ENCODE assay signal across 13 cellular contexts in genomic region chr1:33001282-33001681, GRCh38. TPM values are rescaled to one million over a fixed set of nuclear protein-coding genes. Genes with fewer than 3 reads are reported as not detected.
DNase-seq lines count a peak whose midpoint lies in the region; ATAC-seq, FAIRE-seq and TF ChIP-seq lines count a peak whose summit lies in the region.
"Had no signal": no experiment of that assay in that cellular context is flagged by ENCODE, and none has a peak within 500 bp of the region (broad histone marks: within the 10 kb centered on the region; RNA-seq: fewer than 3 reads in every experiment).

No MANE protein-coding gene starts in this region.

- H3K4me3 ChIP-seq in A673 (ENCODE audit: low read depth, low read length, poor library complexity, severe bottlenecking) (no peak overlapping the region), GM12865 (ENCODE audit: low read depth, low read length) (no peak overlapping the region), fibroblast of villous mesenchyme (ENCODE audit: low read depth, low read length) (no peak overlapping the region)
- H3K4me3 ChIP-seq: sigmoid colon had no signal

- H3K27me3 ChIP-seq in A673 (replicated peaks; ENCODE audit: insufficient read depth, low read depth, low read length, poor library complexity) = no peaks in the 10 kb centered on the region
- H3K27me3 ChIP-seq: sigmoid colon had no signal

- no peak for FAIRE-seq in HTR-8/SVneo (lab: Jason Lieb, UNC)
- FAIRE-seq: colon had no signal

- TF ChIP-seq CTCF in A673 (conservative IDR thresholded peaks at IDR 0.05; ENCODE audit: low read depth, low read length) (peak; percentile 26; the same call in 1 of the 2 replicates), GM12865 (IDR thresholded peaks at IDR 0.05; ENCODE audit: insufficient read depth, low read depth, low read length, missing control alignments) (peak; percentile 30), fibroblast of villous mesenchyme (IDR thresholded peaks at IDR 0.05; ENCODE audit: insufficient read depth, low read depth, low read length) (peak; percentile 15)

- H3K4me1 ChIP-seq in A673 (ENCODE audit: insufficient read depth, low read length, poor library complexity, severe bottlenecking) = no peaks in the 10 kb centered on the region

- POLR2A ChIA-PET in A673 (lab: Charles Lee; ENCODE audit: low non-redundant PET) = no interaction called here

- H3K36me3 ChIP-seq in A673 (ENCODE audit: insufficient read depth, low read length, poor library complexity, severe bottlenecking) = no peaks in the 10 kb centered on the region
- H3K36me3 ChIP-seq: sigmoid colon had no signal

- no peaks in the 10 kb centered on the region for H3K9me3 ChIP-seq in A673 (ENCODE audit: low read depth, low read length, poor library complexity, severe bottlenecking)
- H3K9me3 ChIP-seq: sigmoid colon had no signal

- no peak for ATAC-seq in GM21390 (IDR thresholded peaks at IDR 0.05; ENCODE audit: unreplicated experiment)

- BruUV-seq in A673 (replicated peaks; lab: Mats Ljungman, UMichigan) = no TSS peak

- CTCF ChIA-PET in A673 (lab: Charles Lee) = interaction anchor here (0.5 to 0.6 kb wide), 2 partner anchors 9 to 303 kb away, joined by 3 to 5 read pairs; no protein-coding TSS in a partner anchor

- intact Hi-C loops in A673 (cut with micrococcal nuclease; ENCODE audit: unreplicated experiment) = no loop called here

- no peak overlapping the region for H3K27ac ChIP-seq in A673 (ENCODE audit: low read depth, low read length, poor library complexity, severe bottlenecking)
- H3K27ac ChIP-seq: sigmoid colon had no signal

- DNase-seq in A673 (ENCODE audit: low spot score) (no peak), GM12865 (ENCODE audit: low read depth) (no peak), SW480 (ENCODE audit: low spot score) (peak; percentile 25), fibroblast of villous mesenchyme (ENCODE audit: low read depth) (no peak), HTR-8/SVneo (ENCODE audit: insufficient read length, low spot score) (no peak), NCI-H2196 treated with DMSO at 0.1 percent for 48 hours (lab: John Stamatoyannopoulos, UW; ENCODE audit: unreplicated experiment) (no peak)
- DNase-seq in effector CD8-positive, alpha-beta T cell (lab: John Stamatoyannopoulos, UW) = no peak
- DNase-seq: Calu3, GOT3, OCI-M1, sigmoid colon had no signal

RNA-seq across cellular contexts. Expression of gene AK2, which starts 35.4 kb away (rescaled TPM):
- 196 and 208 TPM in 2 replicates for total RNA-seq in A673 (2021)
- total RNA-seq in fibroblast of villous mesenchyme = 99.7 and 120 TPM in 2 replicates

RNA-seq across cellular contexts. Expression of gene RNF19B, which starts 36.7 kb away (rescaled TPM):
- total RNA-seq in A673 (2021) (14.3 and 14.5 TPM in 2 replicates), fibroblast of villous mesenchyme (9.3 and 9.5 TPM in 2 replicates)
